In the genomic region with DNA sequence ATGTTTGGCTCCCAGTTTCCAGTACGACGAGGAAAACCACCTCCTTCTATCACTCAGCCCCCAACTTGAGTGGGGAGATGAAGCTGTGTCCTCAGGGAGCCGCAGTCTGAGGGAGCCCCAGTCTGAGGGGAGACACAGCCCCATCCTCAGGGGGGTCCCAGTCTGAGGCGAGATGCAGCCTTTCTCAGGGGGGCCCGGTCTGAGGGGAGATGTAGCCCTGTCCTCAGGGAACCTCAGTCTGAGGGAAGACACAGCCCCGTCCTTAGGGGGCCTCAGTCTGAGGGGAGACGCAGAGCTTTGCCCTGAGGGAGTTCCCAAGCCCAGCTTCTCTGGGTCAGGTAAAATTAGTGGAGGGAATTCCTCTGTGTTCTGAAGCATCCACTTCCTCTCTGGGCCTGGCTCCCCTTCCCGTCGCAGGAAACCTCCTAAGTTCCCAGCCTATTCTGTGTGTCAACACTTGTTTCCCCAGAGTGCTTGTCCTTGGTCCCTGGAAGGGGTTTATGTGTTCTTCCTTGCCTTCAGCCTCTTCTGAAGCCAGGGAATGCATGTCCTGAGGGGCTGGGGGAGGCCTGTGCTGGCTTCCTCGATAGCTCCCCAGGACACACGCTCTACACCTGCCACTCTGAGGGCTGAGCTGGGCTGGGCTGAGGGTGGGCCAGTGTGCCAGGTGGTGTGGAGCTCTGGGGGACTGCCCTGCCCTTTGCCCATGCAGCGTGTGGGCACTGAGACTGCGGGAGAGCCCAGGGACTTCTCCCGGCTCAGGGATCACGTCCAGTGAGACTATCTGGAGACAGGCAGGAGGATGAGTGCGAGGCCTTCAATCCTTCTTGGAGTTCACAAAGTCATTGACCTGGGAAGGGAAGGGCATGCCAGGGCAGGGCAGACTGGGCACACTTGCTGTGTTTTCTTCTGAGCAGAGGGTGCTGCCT, we compare ENCODE assay signal across 1 cellular context.
TF ChIP-seq lines count a peak whose summit lies in the region.

No MANE protein-coding gene starts in this region.

TF ChIP-seq in IMR-90, 13 proteins besides CTCF, POLR2A, EP300 and RAD21 (continued from another document):
- TF ChIP-seq RFX5 (IDR thresholded peaks at IDR 0.05; ENCODE audit: low read depth, low read length): no peak
